Comparison of ENCODE assay signal across 6 cellular contexts in genomic region chr16:62764572-62764971, GRCh38.
"Had no signal": no experiment of that assay in that cellular context is flagged by ENCODE, and none has a peak within 500 bp of the region (broad histone marks: within the 10 kb centered on the region; RNA-seq: fewer than 3 reads in every experiment).

No MANE protein-coding gene starts in this region.

- H3K9ac ChIP-seq: KMS-11 had no signal

- H3K4me3 ChIP-seq: K562 had no signal

- H3K27ac ChIP-seq: HL-60, KMS-11 had no signal

- ATAC-seq: K562 had no signal

- H3K4me2 ChIP-seq: KMS-11 had no signal

- DNase-seq: IMR-90, KBM-7 had no signal

- FAIRE-seq: HTR-8/SVneo, K562 had no signal
